In the genomic region with DNA sequence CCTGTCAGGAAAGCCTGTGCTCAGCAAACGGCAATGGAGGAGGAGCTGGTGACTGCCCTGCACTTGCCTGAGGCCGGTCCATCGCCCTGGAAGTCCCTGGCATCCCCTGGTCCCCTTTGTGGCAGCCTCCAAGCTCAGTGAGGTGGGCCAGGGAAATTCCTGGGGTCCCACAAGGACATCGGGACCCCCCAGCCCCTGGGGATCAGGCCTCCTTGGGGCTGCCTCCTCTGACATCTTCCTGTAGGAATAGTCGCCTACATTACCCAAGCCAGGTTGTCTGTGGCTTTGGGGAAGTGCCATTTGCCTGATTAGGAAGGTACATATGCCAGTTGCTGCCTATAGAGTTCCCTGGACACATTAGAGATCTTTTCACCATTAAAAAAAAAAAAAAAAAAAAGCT, we compare ENCODE assay signal across 18 cellular contexts. TPM values are rescaled to one million over a fixed set of nuclear protein-coding genes. Genes with fewer than 3 reads are reported as not detected.
DNase-seq lines count a peak whose midpoint lies in the region; ATAC-seq and TF ChIP-seq lines count a peak whose summit lies in the region.
"Had no signal": no experiment of that assay in that cellular context is flagged by ENCODE, and none has a peak within 500 bp of the region (broad histone marks: within the 10 kb centered on the region; RNA-seq: fewer than 3 reads in every experiment).

No MANE protein-coding gene starts in this region.

- DNase-seq in MM.1S (no peak), hepatocyte (ENCODE audit: low spot score) (no peak), type B pancreatic cell (ENCODE audit: extremely low spot score, unreplicated experiment) (no peak), HPDE6-E6E7 (ENCODE audit: extremely low spot score) (no peak)
- DNase-seq in stimulated activated CD4-positive, alpha-beta T cell treated with anti-CD3 and anti-CD28 coated beads, Interleukin-4, amount 100 ng/mL, for 24 hours: no peak
- DNase-seq in activated CD4-positive, alpha-beta T cell treated with anti-CD3 and anti-CD28 coated beads for 36 hours: no peak
- DNase-seq: DMS79 treated with DMSO at 0.1 percent for 48 hours had no signal

- 84% methylated on average over 5 of the region's 5 CpGs for WGBS in hepatocyte (ENCODE audit: low lambda C conversion rate, missing lambda C conversion rate)

- H3F3A ChIP-seq in MM.1S (ENCODE audit: insufficient read depth, low read length) (no peaks in the 10 kb centered on the region), SU-DHL-6 (ENCODE audit: insufficient read depth) (no peaks in the 10 kb centered on the region)

- H3K9me3 ChIP-seq in MM.1S (replicated peaks; ENCODE audit: insufficient read depth, low read length): no peaks in the 10 kb centered on the region
- no peaks in the 10 kb centered on the region for H3K9me3 ChIP-seq in SU-DHL-6 (ENCODE audit: insufficient read depth, low read length)
- no peaks in the 10 kb centered on the region for H3K9me3 ChIP-seq in hepatocyte (ENCODE audit: low read depth)
- H3K9me3 ChIP-seq: left lung, upper lobe of right lung had no signal

- H3K79me2 ChIP-seq in MM.1S (ENCODE audit: low read length): no peaks in the 10 kb centered on the region
- H3K79me2 ChIP-seq in SU-DHL-6 (ENCODE audit: insufficient read depth, low read length): no peaks in the 10 kb centered on the region
- no peaks in the 10 kb centered on the region for H3K79me2 ChIP-seq in hepatocyte

- CTCF ChIA-PET in activated CD4-positive, alpha-beta T cell treated with anti-CD3 and anti-CD28 coated beads for 36 hours (lab: Charles Lee): interaction anchor here (0.6 to 2.6 kb wide), 10 partner anchors 9 to 89 kb away, joined by 3 to 23 read pairs (median 4); no protein-coding TSS in a partner anchor

- H3K27ac Mint-ChIP-seq in type B pancreatic cell: peak overlapping the region; percentile 94
- no peak overlapping the region for H3K27ac Mint-ChIP-seq in activated CD4-positive, alpha-beta T cell treated with anti-CD3 and anti-CD28 coated beads for 36 hours
- H3K27ac Mint-ChIP-seq: activated naive CD8-positive, alpha-beta T cell treated with anti-CD3 and anti-CD28 coated beads, Interleukin-2, amount 50 U/mL, for 24 hours; IgD-negative memory B cell; naive thymus-derived CD8-positive, alpha-beta T cell had no signal

- TF ChIP-seq CTCF in MM.1S (IDR thresholded peaks at IDR 0.05; ENCODE audit: low read length) (no peak), SU-DHL-6 (IDR thresholded peaks at IDR 0.05; ENCODE audit: insufficient read depth, low read length, poor library complexity, severe bottlenecking) (no peak), hepatocyte (IDR thresholded peaks at IDR 0.05; ENCODE audit: poor library complexity) (no peak), type B pancreatic cell (conservative IDR thresholded peaks at IDR 0.05) (no peak)

- no peaks in the 10 kb centered on the region for H3K4me1 Mint-ChIP-seq in type B pancreatic cell (ENCODE audit: unreplicated experiment)
- no peaks in the 10 kb centered on the region for H3K4me1 Mint-ChIP-seq in activated CD4-positive, alpha-beta T cell treated with anti-CD3 and anti-CD28 coated beads for 36 hours
- H3K4me1 Mint-ChIP-seq: activated naive CD8-positive, alpha-beta T cell treated with anti-CD3 and anti-CD28 coated beads, Interleukin-2, amount 50 U/mL, for 24 hours; central memory CD8-positive, alpha-beta T cell; IgD-negative memory B cell had no signal

- H3K36me3 Mint-ChIP-seq in type B pancreatic cell: no peaks in the 10 kb centered on the region
- no peaks in the 10 kb centered on the region for H3K36me3 Mint-ChIP-seq in activated CD4-positive, alpha-beta T cell treated with anti-CD3 and anti-CD28 coated beads for 36 hours (ENCODE audit: low read depth)

- ATAC-seq in activated CD4-positive, alpha-beta T cell treated with anti-CD3 and anti-CD28 coated beads for 36 hours: no peak

- H3K4me2 ChIP-seq in MM.1S (ENCODE audit: low read depth, low read length) (peak overlapping the region; percentile 97), SU-DHL-6 (ENCODE audit: low read depth, low read length, poor library complexity, severe bottlenecking) (peak overlapping the region; percentile 34), hepatocyte (peak overlapping the region; percentile 62)

- H3K27me3 ChIP-seq in MM.1S (replicated peaks; ENCODE audit: insufficient read depth, low read length): peaks cover 9% of the 10 kb centered on the region; the same call in 1 of the 2 replicates
- no peaks in the 10 kb centered on the region for H3K27me3 ChIP-seq in SU-DHL-6 (ENCODE audit: low read length)
- H3K27me3 ChIP-seq in hepatocyte: no peaks in the 10 kb centered on the region
- H3K27me3 ChIP-seq: upper lobe of right lung had no signal

- H4K20me1 ChIP-seq in MM.1S (ENCODE audit: insufficient read depth, low read length) (no peaks in the 10 kb centered on the region), SU-DHL-6 (ENCODE audit: low read depth, low read length) (no peaks in the 10 kb centered on the region), hepatocyte (ENCODE audit: insufficient read depth, poor library complexity, severe bottlenecking) (no peaks in the 10 kb centered on the region)

- H3K27me3 Mint-ChIP-seq in type B pancreatic cell: no peaks in the 10 kb centered on the region
- H3K27me3 Mint-ChIP-seq in activated CD4-positive, alpha-beta T cell treated with anti-CD3 and anti-CD28 coated beads for 36 hours: peaks cover 22% of the 10 kb centered on the region

- H2AFZ ChIP-seq in MM.1S (ENCODE audit: low read length) (no peak overlapping the region), SU-DHL-6 (ENCODE audit: low read depth, low read length, severe bottlenecking) (peak overlapping the region; percentile 52), hepatocyte (no peak overlapping the region)
- H2AFZ ChIP-seq: GM23248 had no signal

- H3K9ac ChIP-seq in MM.1S (ENCODE audit: low read length) (peak overlapping the region; percentile 36; the same call in 1 of the 2 replicates), SU-DHL-6 (ENCODE audit: low read length) (no peak overlapping the region)
- H3K9ac ChIP-seq: GM23248 had no signal

- H3K27ac ChIP-seq in MM.1S (ENCODE audit: low read length) (no peak overlapping the region), SU-DHL-6 (ENCODE audit: low read depth, low read length) (no peak overlapping the region), hepatocyte (no peak overlapping the region)
- H3K27ac ChIP-seq: GM23248, left lung, upper lobe of right lung had no signal

- peak overlapping the region; percentile 54 for H3K4me3 Mint-ChIP-seq in type B pancreatic cell
- no peak overlapping the region for H3K4me3 Mint-ChIP-seq in activated CD4-positive, alpha-beta T cell treated with anti-CD3 and anti-CD28 coated beads for 36 hours
- H3K4me3 Mint-ChIP-seq: activated naive CD8-positive, alpha-beta T cell treated with anti-CD3 and anti-CD28 coated beads, Interleukin-2, amount 50 U/mL, for 24 hours; central memory CD8-positive, alpha-beta T cell; dendritic cell treated with granulocyte-macrophage colony-stimulating factor and Interleukin-4, amounts not matched to agents 40 ng/mL and 50 ng/mL, for 4 days; IgD-negative memory B cell; naive thymus-derived CD8-positive, alpha-beta T cell had no signal

- H3K9me3 Mint-ChIP-seq in type B pancreatic cell: peaks cover 5% of the 10 kb centered on the region
- no peaks in the 10 kb centered on the region for H3K9me3 Mint-ChIP-seq in activated CD4-positive, alpha-beta T cell treated with anti-CD3 and anti-CD28 coated beads for 36 hours (ENCODE audit: low read depth)
- H3K9me3 Mint-ChIP-seq: activated naive CD8-positive, alpha-beta T cell treated with anti-CD3 and anti-CD28 coated beads, Interleukin-2, amount 50 U/mL, for 24 hours; central memory CD8-positive, alpha-beta T cell; dendritic cell treated with granulocyte-macrophage colony-stimulating factor and Interleukin-4, amounts not matched to agents 40 ng/mL and 50 ng/mL, for 4 days; naive thymus-derived CD8-positive, alpha-beta T cell had no signal

- H3K9me2 ChIP-seq in MM.1S (replicated peaks; ENCODE audit: insufficient read depth, low read length) (no peaks in the 10 kb centered on the region), SU-DHL-6 (replicated peaks; ENCODE audit: insufficient read depth, low read length) (no peaks in the 10 kb centered on the region), hepatocyte (replicated peaks; ENCODE audit: insufficient read depth) (no peaks in the 10 kb centered on the region)

- H3K4me1 ChIP-seq in MM.1S (ENCODE audit: low read length) (0 out of 2 replicates have a peak, but pooled peaks cover 5% of the 10 kb centered on the region), hepatocyte (ENCODE audit: insufficient read depth) (no peaks in the 10 kb centered on the region)
- H3K4me1 ChIP-seq: upper lobe of right lung had no signal

- intact Hi-C loops in activated CD4-positive, alpha-beta T cell treated with anti-CD3 and anti-CD28 coated beads for 36 hours (cut with DNase I, micrococcal nuclease): loop anchor here in 1 of 2 experiments (1.0 kb wide), 4 partner anchors 30 to 87 kb away; no protein-coding TSS in a partner anchor

- POLR2A ChIA-PET in activated CD4-positive, alpha-beta T cell treated with anti-CD3 and anti-CD28 coated beads for 36 hours (lab: Charles Lee): interaction anchor here (0.6 kb wide), 1 partner anchor 34 kb away, joined by 6 read pairs; no protein-coding TSS in a partner anchor

- H3K36me3 ChIP-seq in MM.1S (replicated peaks; ENCODE audit: insufficient read depth, low read length) (no peaks in the 10 kb centered on the region), SU-DHL-6 (ENCODE audit: low read length) (no peaks in the 10 kb centered on the region), hepatocyte (replicated peaks; ENCODE audit: insufficient read depth, low read depth) (no peaks in the 10 kb centered on the region)
- H3K36me3 ChIP-seq: left lung, upper lobe of right lung had no signal

- H3K4me3 ChIP-seq in MM.1S (ENCODE audit: low read length) (peak overlapping the region; percentile 60; the same call in 1 of the 2 replicates), SU-DHL-6 (ENCODE audit: insufficient read depth, low read length, poor library complexity, severe bottlenecking) (no peak overlapping the region), hepatocyte (no peak overlapping the region)
- H3K4me3 ChIP-seq: GM23248, left lung, upper lobe of right lung had no signal

RNA-seq across cellular contexts. Expression of a gene that starts 7.1 kb away (rescaled TPM):
- not detected in 2 replicates for total RNA-seq in hepatocyte
- polyA plus RNA-seq in hepatocyte: not detected in 2 replicates
- total RNA-seq in type B pancreatic cell (ENCODE audit: low replicate concordance): 0.85 and 7.4 TPM in 2 replicates
- not detected for total RNA-seq in activated CD4-positive, alpha-beta T cell treated with anti-CD3 and anti-CD28 coated beads for 36 hours
- total RNA-seq: GM23248; left lung; naive thymus-derived CD8-positive, alpha-beta T cell; omental fat pad; Right ventricle myocardium inferior; upper lobe of right lung had no signal
- polyA plus RNA-seq: GM23248; IgD-negative memory B cell; naive thymus-derived CD8-positive, alpha-beta T cell had no signal

RNA-seq across cellular contexts. Expression of a gene that starts 7.7 kb away (rescaled TPM):
- 0.33 TPM in 1 of 2 replicates, not detected in the other for total RNA-seq in hepatocyte
- 1.1 and 1.9 TPM in 2 replicates for polyA plus RNA-seq in hepatocyte
- total RNA-seq in type B pancreatic cell (ENCODE audit: low replicate concordance): 0.19 and 0.64 TPM in 2 replicates
- total RNA-seq in activated CD4-positive, alpha-beta T cell treated with anti-CD3 and anti-CD28 coated beads for 36 hours: not detected
- total RNA-seq: GM23248; naive thymus-derived CD8-positive, alpha-beta T cell; Right ventricle myocardium inferior; upper lobe of right lung had no signal
- polyA plus RNA-seq: IgD-negative memory B cell; naive thymus-derived CD8-positive, alpha-beta T cell had no signal

RNA-seq across cellular contexts. Expression of a gene that starts 33.6 kb away (rescaled TPM):
- total RNA-seq in hepatocyte (0.90 and 1.1 TPM in 2 replicates), type B pancreatic cell (ENCODE audit: low replicate concordance) (1.5 and 9.2 TPM in 2 replicates)
- 2.5 and 4.8 TPM in 2 replicates for polyA plus RNA-seq in hepatocyte
- total RNA-seq in activated CD4-positive, alpha-beta T cell treated with anti-CD3 and anti-CD28 coated beads for 36 hours: not detected
- total RNA-seq: naive thymus-derived CD8-positive, alpha-beta T cell; Right ventricle myocardium inferior; upper lobe of right lung had no signal
- polyA plus RNA-seq: IgD-negative memory B cell; naive thymus-derived CD8-positive, alpha-beta T cell had no signal

RNA-seq across cellular contexts. Expression of a gene that starts 45.4 kb away (rescaled TPM):
- total RNA-seq in hepatocyte (41.5 and 59.5 TPM in 2 replicates), type B pancreatic cell (ENCODE audit: low replicate concordance) (512 and 3,327 TPM in 2 replicates)
- 118 and 145 TPM in 2 replicates for polyA plus RNA-seq in hepatocyte
- total RNA-seq in activated CD4-positive, alpha-beta T cell treated with anti-CD3 and anti-CD28 coated beads for 36 hours: not detected
- total RNA-seq: naive thymus-derived CD8-positive, alpha-beta T cell; Right ventricle myocardium inferior had no signal
- polyA plus RNA-seq: IgD-negative memory B cell; naive thymus-derived CD8-positive, alpha-beta T cell had no signal

RNA-seq across cellular contexts. Expression of a gene that starts 50.9 kb away (rescaled TPM):
- total RNA-seq in hepatocyte (623 and 817 TPM in 2 replicates), type B pancreatic cell (ENCODE audit: low replicate concordance) (750 and 2,036 TPM in 2 replicates)
- 1,343 and 1,722 TPM in 2 replicates for polyA plus RNA-seq in hepatocyte
- total RNA-seq in activated CD4-positive, alpha-beta T cell treated with anti-CD3 and anti-CD28 coated beads for 36 hours: not detected
- total RNA-seq: naive thymus-derived CD8-positive, alpha-beta T cell had no signal
- polyA plus RNA-seq: IgD-negative memory B cell; naive thymus-derived CD8-positive, alpha-beta T cell had no signal

Comparison
In these comparisons a context has a peak if more than half of its experiments do, and no peak if none do; other contexts are left out.
1. H3K4me2 ChIP-seq: peak in every context shown above with its lines; median percentile 97 in MM.1S; 62 in hepatocyte; 34 in SU-DHL-6.